ENCODE assay signal across 1 cellular context in genomic region chr3:36993326-36994283, GRCh38.
A peak's percentile ranks its signal among the peaks of the same experiment; 100 is the strongest.
TF ChIP-seq lines count a peak whose summit lies in the region.

Gene MLH1 (plus strand): TSS chr3:36993518. CDS start chr3:36993548, 30 bp downstream.

TF ChIP-seq in A549, 52 proteins besides CTCF, POLR2A, EP300 and RAD21 (continued from another document):
- TF ChIP-seq SREBF2 (IDR thresholded peaks at IDR 0.05) (no peak), HES2 (IDR thresholded peaks at IDR 0.05) (no peak), PHF8 (IDR thresholded peaks at IDR 0.05; ENCODE audit: borderline replicate concordance, low read depth) (peak; percentile 75), ZNF302 (CRISPR knock-in tag; IDR thresholded peaks at IDR 0.05) (no peak), REST (IDR thresholded peaks at IDR 0.05) (no peak), RARB (CRISPR knock-in tag; IDR thresholded peaks at IDR 0.05) (no peak), NR3C1 (IDR thresholded peaks at IDR 0.05) (no peak), NPAS2 (CRISPR knock-in tag; IDR thresholded peaks at IDR 0.05; ENCODE audit: borderline replicate concordance) (no peak), HOXB5 (CRISPR knock-in tag; IDR thresholded peaks at IDR 0.05) (no peak), HEYL (CRISPR knock-in tag; IDR thresholded peaks at IDR 0.05) (no peak), CEBPB (IDR thresholded peaks at IDR 0.05) (peak; percentile 58 to 89; a peak in 3 of 4 replicates), CBX2 (IDR thresholded peaks at IDR 0.05; ENCODE audit: borderline replicate concordance, low read depth) (no peak), SMC3 (IDR thresholded peaks at IDR 0.05) (no peak), MAZ (IDR thresholded peaks at IDR 0.05; ENCODE audit: borderline replicate concordance, low read depth, low read length) (no peak), RCOR1 (IDR thresholded peaks at IDR 0.05; ENCODE audit: low read depth, low read length) (no peak), ELK1 (IDR thresholded peaks at IDR 0.05; ENCODE audit: low read depth, low read length) (no peak), POLR2AphosphoS2 (conservative IDR thresholded peaks at IDR 0.05; ENCODE audit: low read length) (no peak), FOXS1 (CRISPR knock-in tag; IDR thresholded peaks at IDR 0.05) (no peak), ZC3H11A (IDR thresholded peaks at IDR 0.05) (no peak), BHLHE40 (IDR thresholded peaks at IDR 0.05; ENCODE audit: low read depth, low read length) (peak; percentile 94), GATA3 (IDR thresholded peaks at IDR 0.05; ENCODE audit: borderline replicate concordance) (peak; percentile 14; the same call in 1 of the 2 replicates), EHMT2 (IDR thresholded peaks at IDR 0.05; ENCODE audit: low read depth) (no peak), HMGXB4 (CRISPR knock-in tag; IDR thresholded peaks at IDR 0.05; ENCODE audit: borderline replicate concordance) (no peak), TFCP2L1 (CRISPR knock-in tag; IDR thresholded peaks at IDR 0.05) (0 out of 2 replicates have a peak, but pooled peaks have one; percentile 32), KDM1A (IDR thresholded peaks at IDR 0.05; ENCODE audit: low read depth) (no peak), RNF2 (IDR thresholded peaks at IDR 0.05; ENCODE audit: borderline replicate concordance, low read depth) (no peak), HOXB13 (CRISPR knock-in tag; IDR thresholded peaks at IDR 0.05; ENCODE audit: low read depth) (no peak), FOSL2 (IDR thresholded peaks at IDR 0.05) (no peak), FOSL2 (CRISPR knock-in tag; IDR thresholded peaks at IDR 0.05) (no peak), MYC (IDR thresholded peaks at IDR 0.05; ENCODE audit: borderline replicate concordance, low read length) (peak; percentile 40; the same call in 1 of the 2 replicates), ESRRA (IDR thresholded peaks at IDR 0.05; ENCODE audit: borderline replicate concordance, low read length) (no peak), NFE2L2 (conservative IDR thresholded peaks at IDR 0.05; ENCODE audit: low read length) (no peak), EHF (CRISPR knock-in tag; IDR thresholded peaks at IDR 0.05) (no peak), RFX5 (IDR thresholded peaks at IDR 0.05) (0 out of 2 replicates have a peak, but pooled peaks have one; percentile 68), ZSCAN20 (CRISPR knock-in tag; IDR thresholded peaks at IDR 0.05) (no peak)
